ENCODE assay signal across 1 cellular context in genomic region chr7:124761164-124761715, GRCh38.
TF ChIP-seq lines count a peak whose summit lies in the region.

No MANE protein-coding gene starts in this region.

TF ChIP-seq in liver, 16 proteins besides CTCF, POLR2A, EP300 and RAD21 (continued from another document):
- TF ChIP-seq REST (IDR thresholded peaks at IDR 0.05) = no peak
